Comparison of ENCODE assay signal across 21 cellular contexts in genomic region chr15:96404560-96404959, GRCh38.
DNase-seq lines count a peak whose midpoint lies in the region; ATAC-seq, FAIRE-seq and TF ChIP-seq lines count a peak whose summit lies in the region.
"Had no signal": no experiment of that assay in that cellular context is flagged by ENCODE, and none has a peak within 500 bp of the region (broad histone marks: within the 10 kb centered on the region; RNA-seq: fewer than 3 reads in every experiment).

No MANE protein-coding gene starts in this region.

- no peaks in the 10 kb centered on the region for H4K20me1 ChIP-seq in IMR-90 (ENCODE audit: insufficient read depth, low read length)
- no peaks in the 10 kb centered on the region for H4K20me1 ChIP-seq in PC-9 (ENCODE audit: insufficient read depth)
- H4K20me1 ChIP-seq: BLaER1 treated with 17β-estradiol and CSF1 and Interleukin-3, amounts not matched to agents 10 nM and 100 nM had no signal

- H3K4ac ChIP-seq in IMR-90 (ENCODE audit: low read depth, low read length) = no peak overlapping the region

- H2AFZ ChIP-seq in IMR-90 (replicated peaks; ENCODE audit: low read length, poor library complexity) = no peak overlapping the region
- H2AFZ ChIP-seq in PC-9 = no peak overlapping the region

- H4K91ac ChIP-seq in IMR-90 (ENCODE audit: insufficient read depth, low read depth, low read length) = no peak overlapping the region

- DNase-seq in A549 (ENCODE audit: low read depth in 1 of 2, low spot score in 1 of 2) = no peak
- no peak for DNase-seq in IMR-90
- DNase-seq in kidney = no peak
- no peak for DNase-seq in PC-9
- DNase-seq: 8988T; AML-193; Caco-2; Calu3; CD4-positive, alpha-beta T cell; CD8-positive, alpha-beta T cell; DND-41; EL; GDM1 had no signal

- no peak overlapping the region for H2BK15ac ChIP-seq in IMR-90 (ENCODE audit: low read depth, low read length)

- no peak for TF ChIP-seq POLR2A in A549 (IDR thresholded peaks at IDR 0.05; ENCODE audit: low read length)
- TF ChIP-seq POLR2A in IMR-90 (IDR thresholded peaks at IDR 0.05; ENCODE audit: low read depth, low read length) = no peak

- ATAC-seq in A549 (no peak), IMR-90 (ENCODE audit: low read depth) (no peak), HG02642 (IDR thresholded peaks at IDR 0.05; ENCODE audit: poor library complexity, unreplicated experiment) (no peak)
- ATAC-seq: CD8-positive, alpha-beta T cell; GM12878 had no signal

- H3K18ac ChIP-seq in IMR-90 (ENCODE audit: low read depth, low read length) = no peak overlapping the region

- H3K9ac ChIP-seq in IMR-90 (ENCODE audit: low read depth, low read length) (no peak overlapping the region), kidney (ENCODE audit: low read length in 2 of 2) (no peak overlapping the region)
- H3K9ac ChIP-seq: BLaER1 treated with 17β-estradiol and CSF1 and Interleukin-3, amounts not matched to agents 10 nM and 100 nM had no signal

- no peak overlapping the region for H3K4me2 ChIP-seq in A549
- no peak overlapping the region for H3K4me2 ChIP-seq in IMR-90 (ENCODE audit: low read depth, low read length)
- H3K4me2 ChIP-seq in PC-9 = no peak overlapping the region
- H3K4me2 ChIP-seq: BLaER1 treated with 17β-estradiol and CSF1 and Interleukin-3, amounts not matched to agents 10 nM and 100 nM had no signal

- 0 out of 3 replicates have a peak, but pooled peaks cover 6% of the 10 kb centered on the region for H3K9me3 ChIP-seq in A549
- H3K9me3 ChIP-seq in IMR-90 (ENCODE audit: control insufficient read depth, insufficient read depth, low read length) = peaks cover 5% of the 10 kb centered on the region; the same call in 1 of the 2 replicates
- no peaks in the 10 kb centered on the region for H3K9me3 ChIP-seq in kidney (ENCODE audit: control insufficient read depth in 1 of 2, low read length in 2 of 2)
- H3K9me3 ChIP-seq in PC-9 (ENCODE audit: insufficient read depth, low read depth) = no peaks in the 10 kb centered on the region
- H3K9me3 ChIP-seq: Caco-2 had no signal

- H3K27ac ChIP-seq in A549 = no peak overlapping the region
- H3K27ac ChIP-seq in IMR-90 (ENCODE audit: insufficient read depth, low read length) = no peak overlapping the region
- H3K27ac ChIP-seq in kidney (ENCODE audit: low read depth in 2 of 2, low read length in 2 of 2) = no peak overlapping the region
- H3K27ac ChIP-seq in PC-9 = no peak overlapping the region
- H3K27ac ChIP-seq: BLaER1 treated with 17β-estradiol and CSF1 and Interleukin-3, amounts not matched to agents 10 nM and 100 nM; C4-2B had no signal

- TF ChIP-seq RAD21 in A549 (conservative IDR thresholded peaks at IDR 0.05 in 1 of 2, IDR thresholded peaks at IDR 0.05 in 1 of 2) (no peak), IMR-90 (IDR thresholded peaks at IDR 0.05; ENCODE audit: low read length) (no peak)

- intact Hi-C loops in IMR-90 (cut with micrococcal nuclease) = no loop called here
- intact Hi-C loops in kidney (cut with DNase I) = no loop called here
- intact Hi-C loops in PC-9 (cut with micrococcal nuclease; ENCODE audit: unreplicated experiment) = no loop called here

- H3K79me2 ChIP-seq in PC-9 (ENCODE audit: low read depth) = no peaks in the 10 kb centered on the region

- no peaks in the 10 kb centered on the region for H3K36me3 ChIP-seq in IMR-90 (ENCODE audit: control insufficient read depth, insufficient read depth, low read length)
- no peaks in the 10 kb centered on the region for H3K36me3 ChIP-seq in kidney (ENCODE audit: control insufficient read depth in 1 of 2, insufficient read depth in 2 of 2, low read length in 2 of 2)
- no peaks in the 10 kb centered on the region for H3K36me3 ChIP-seq in PC-9 (ENCODE audit: low read depth)
- H3K36me3 ChIP-seq: BLaER1 treated with 17β-estradiol and CSF1 and Interleukin-3, amounts not matched to agents 10 nM and 100 nM had no signal

- CTCF ChIA-PET in A549 (lab: Yijun Ruan, JAX) = interaction anchor here (0.5 to 0.9 kb wide), 2 partner anchors 49 to 85 kb away, joined by 3 to 4 read pairs; no protein-coding TSS in a partner anchor
- CTCF ChIA-PET in IMR-90 (lab: Yijun Ruan, JAX) = no interaction called here
- CTCF ChIA-PET in PC-9 (lab: Charles Lee) = no interaction called here

- no peak overlapping the region for H2BK5ac ChIP-seq in IMR-90 (ENCODE audit: low read depth, low read length, poor library complexity, severe bottlenecking)

- H3F3A ChIP-seq in PC-9 (ENCODE audit: insufficient read depth, low read depth) = no peaks in the 10 kb centered on the region

- H3K4me1 ChIP-seq in A549 (no peaks in the 10 kb centered on the region), IMR-90 (ENCODE audit: control insufficient read depth, insufficient read depth, low read length) (peaks cover 2% of the 10 kb centered on the region; the same call in 1 of the 2 replicates), kidney (ENCODE audit: control insufficient read depth in 1 of 2, insufficient read depth in 1 of 2, low read depth in 1 of 2, low read length in 2 of 2) (peaks cover 0 to 2% of the 10 kb centered on the region in 2 donors), PC-9 (replicated peaks; ENCODE audit: insufficient read depth) (no peaks in the 10 kb centered on the region)
- H3K4me1 ChIP-seq: BLaER1 treated with 17β-estradiol and CSF1 and Interleukin-3, amounts not matched to agents 10 nM and 100 nM had no signal

- no peak overlapping the region for H2BK20ac ChIP-seq in IMR-90 (ENCODE audit: low read depth, low read length)

- H4K8ac ChIP-seq in IMR-90 (ENCODE audit: low read depth in 2 of 2, low read length in 2 of 2) = no peak overlapping the region

- POLR2A ChIA-PET in A549 (lab: Yijun Ruan, JAX) (no interaction called here), IMR-90 (lab: Charles Lee; ENCODE audit: unreplicated experiment) (no interaction called here), PC-9 (lab: Charles Lee; ENCODE audit: unreplicated experiment) (no interaction called here)

- TF ChIP-seq CTCF in A549 (IDR thresholded peaks at IDR 0.05) (no peak), IMR-90 (conservative IDR thresholded peaks at IDR 0.05; ENCODE audit: low read depth, low read length) (no peak), kidney (IDR thresholded peaks at IDR 0.05; ENCODE audit: borderline replicate concordance, extremely low read depth, insufficient read depth) (no peak), PC-9 (conservative IDR thresholded peaks at IDR 0.05) (no peak)

- in situ Hi-C loops in IMR-90 (cut with MboI; ENCODE audit: low sequenced_read_pairs) = no loop called here

- BruUV-seq in IMR-90 (replicated peaks; lab: Mats Ljungman, UMichigan) = no TSS peak
- BruUV-seq in PC-9 (replicated peaks; lab: Mats Ljungman, UMichigan) = no TSS peak

- dilution Hi-C loops in IMR-90 (cut with HindIII; ENCODE audit: low sequenced_read_pairs, unreplicated experiment) = no loop called here

- no peak overlapping the region for H3K23ac ChIP-seq in IMR-90 (ENCODE audit: low read depth, low read length)

- no peaks in the 10 kb centered on the region for H3K9me1 ChIP-seq in IMR-90 (ENCODE audit: insufficient read depth, low read length)

- H2BK120ac ChIP-seq in IMR-90 (ENCODE audit: low read depth, low read length) = no peak overlapping the region

- no peak for FAIRE-seq in A549 (lab: Jason Lieb, UNC)
- peak; percentile 25 for FAIRE-seq in kidney (lab: Jason Lieb, UNC)
- FAIRE-seq: A204.1, D721Med, GM12878, GM12892, GM18507 had no signal

- peaks cover 42% of the 10 kb centered on the region for H3K27me3 ChIP-seq in IMR-90 (ENCODE audit: control insufficient read depth, insufficient read depth, low read length)
- H3K27me3 ChIP-seq in PC-9 (ENCODE audit: insufficient read depth, low read depth) = no peaks in the 10 kb centered on the region

- TF ChIP-seq EP300 in A549 (IDR thresholded peaks at IDR 0.05) = no peak

- no peak overlapping the region for H3K14ac ChIP-seq in IMR-90 (replicated peaks; ENCODE audit: low read depth, low read length)

- no peak overlapping the region for H3K4me3 ChIP-seq in A549
- no peak overlapping the region for H3K4me3 ChIP-seq in IMR-90 (ENCODE audit: insufficient read depth, low read depth, low read length)
- H3K4me3 ChIP-seq in kidney (ENCODE audit: low read length in 2 of 2) = no peak overlapping the region
- no peak overlapping the region for H3K4me3 ChIP-seq in PC-9
- H3K4me3 ChIP-seq: BLaER1 treated with 17β-estradiol and CSF1 and Interleukin-3, amounts not matched to agents 10 nM and 100 nM; GM12878 had no signal

- H3K9me2 ChIP-seq in PC-9 (ENCODE audit: insufficient read depth) = no peaks in the 10 kb centered on the region

- no peak overlapping the region for H4K5ac ChIP-seq in IMR-90 (ENCODE audit: low read depth, low read length)

- 36% methylated on average over 2 of the region's 2 CpGs for WGBS in A549 (ENCODE audit: missing lambda C conversion rate)
- no CpG with 5 or more reads among the region's 2 CpGs for WGBS in IMR-90 (ENCODE audit: extremely low coverage in 2 of 2, insufficient read length in 1 of 2), 2 experiments

- H2AK9ac ChIP-seq in IMR-90 (replicated peaks; ENCODE audit: low read depth, low read length, poor library complexity) = no peak overlapping the region

- no peaks in the 10 kb centered on the region for H3K79me1 ChIP-seq in IMR-90 (ENCODE audit: low read depth in 1 of 2, low read length in 2 of 2)

- no peak overlapping the region for H3K56ac ChIP-seq in IMR-90 (ENCODE audit: extremely low read depth, insufficient read depth, low read length)

- no peak overlapping the region for H2AK5ac ChIP-seq in IMR-90 (ENCODE audit: low read depth, low read length)

TF ChIP-seq in A549, 52 proteins besides CTCF, POLR2A, EP300 and RAD21 (continues in another document):
- TF ChIP-seq, protein P1, sequence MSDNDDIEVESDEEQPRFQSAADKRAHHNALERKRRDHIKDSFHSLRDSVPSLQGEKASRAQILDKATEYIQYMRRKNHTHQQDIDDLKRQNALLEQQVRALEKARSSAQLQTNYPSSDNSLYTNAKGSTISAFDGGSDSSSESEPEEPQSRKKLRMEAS (IDR thresholded peaks at IDR 0.05) = no peak
- TF ChIP-seq MAFK (IDR thresholded peaks at IDR 0.05; ENCODE audit: partially characterized antibody) (peak; percentile 61), FOXS1 (CRISPR knock-in tag; IDR thresholded peaks at IDR 0.05) (no peak), CHD4 (IDR thresholded peaks at IDR 0.05; ENCODE audit: borderline replicate concordance) (no peak), NFE2L2 (conservative IDR thresholded peaks at IDR 0.05; ENCODE audit: low read length) (no peak), BHLHE40 (IDR thresholded peaks at IDR 0.05; ENCODE audit: low read depth, low read length) (no peak)

TF ChIP-seq in IMR-90, 13 proteins besides CTCF, POLR2A, EP300 and RAD21:
- TF ChIP-seq MAFK (IDR thresholded peaks at IDR 0.05; ENCODE audit: low read depth, low read length) = peak; percentile 55
- no peak for TF ChIP-seq MAZ (IDR thresholded peaks at IDR 0.05; ENCODE audit: borderline replicate concordance, low read depth, low read length)
- no peak for TF ChIP-seq BHLHE40 (IDR thresholded peaks at IDR 0.05; ENCODE audit: low read depth, low read length)
